ENCODE assay signal across 17 cellular contexts in the genomic region with DNA sequence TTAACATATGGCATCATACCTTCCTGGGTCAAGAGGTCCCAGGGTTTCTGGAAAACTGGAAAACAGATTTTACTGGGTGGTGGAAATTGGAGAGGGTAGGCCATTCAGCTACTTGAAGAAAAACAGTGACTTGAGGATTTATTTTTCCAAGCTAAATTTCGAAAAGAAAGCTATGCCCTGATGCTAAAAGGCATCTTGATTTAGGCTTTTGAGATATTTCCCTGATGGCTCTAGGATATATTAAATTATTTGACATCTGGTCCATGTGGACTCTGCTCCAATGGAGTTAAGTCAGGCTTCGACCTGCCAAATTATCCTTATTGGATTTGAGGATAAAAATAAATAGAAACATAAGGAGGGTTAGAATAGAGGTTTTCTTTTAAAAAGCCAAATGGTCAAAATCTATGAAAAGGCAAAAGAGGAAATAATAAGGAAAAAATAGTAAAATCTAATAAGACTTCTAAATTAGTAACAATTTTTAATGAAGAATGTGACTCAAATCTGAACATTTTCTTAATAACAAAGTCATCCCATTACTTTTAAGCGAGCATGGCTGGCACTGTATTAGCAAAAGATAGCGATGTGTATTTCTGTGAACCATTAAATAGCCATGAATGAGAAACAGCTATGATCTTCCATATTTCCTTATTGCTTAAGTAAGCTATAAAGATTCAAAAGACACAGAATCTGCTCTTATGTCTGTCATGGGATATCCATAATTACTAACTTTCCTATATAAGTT.
DNase-seq lines count a peak whose midpoint lies in the region; TF ChIP-seq lines count a peak whose summit lies in the region.
"Had no signal": no experiment of that assay in that cellular context is flagged by ENCODE, and none has a peak within 500 bp of the region (broad histone marks: within the 10 kb centered on the region; RNA-seq: fewer than 3 reads in every experiment).

No MANE protein-coding gene starts in this region.

- H3K56ac ChIP-seq in mesendoderm (ENCODE audit: low read length): no peak overlapping the region

- no peak overlapping the region for H4K5ac ChIP-seq in mesendoderm (ENCODE audit: low read length)

- H3K14ac ChIP-seq in trophoblast cell (ENCODE audit: low read length): no peak overlapping the region

- H4K8ac ChIP-seq in mesendoderm (ENCODE audit: low read depth, low read length) (no peak overlapping the region), trophoblast cell (ENCODE audit: low read depth, low read length) (no peak overlapping the region)

- H3K4me1 ChIP-seq in SK-N-SH (ENCODE audit: control insufficient read depth in 1 of 2, insufficient read depth in 2 of 2, low read depth in 1 of 2, low read length in 1 of 2) (peaks cover 0 to 23% of the 10 kb centered on the region in 2 experiments; a peak in 2 of 4 replicates), mesendoderm (ENCODE audit: control insufficient read depth, low read depth, low read length) (peaks cover 2% of the 10 kb centered on the region), trophoblast cell (ENCODE audit: control insufficient read depth in 1 of 2, insufficient read depth in 2 of 2, low read length in 2 of 2) (peaks cover 2 to 5% of the 10 kb centered on the region in 2 experiments)

- H3K79me1 ChIP-seq in mesendoderm (ENCODE audit: low read length) (no peaks in the 10 kb centered on the region), trophoblast cell (ENCODE audit: low read length) (peaks cover 13% of the 10 kb centered on the region)

- H4K91ac ChIP-seq in trophoblast cell (ENCODE audit: low read depth, low read length): no peak overlapping the region

- H3K9me3 ChIP-seq in SK-N-SH: no peaks in the 10 kb centered on the region
- no peaks in the 10 kb centered on the region for H3K9me3 ChIP-seq in trophoblast cell (ENCODE audit: insufficient read depth, low read depth, low read length)
- H3K9me3 ChIP-seq: BLaER1 treated with 17β-estradiol and CSF1 and Interleukin-3, amounts not matched to agents 10 nM and 100 nM had no signal

- peak in 1 of 2 experiments; percentile 97; a peak in 2 of 4 replicates for TF ChIP-seq EP300 in SK-N-SH (IDR thresholded peaks at IDR 0.05; ENCODE audit: borderline replicate concordance in 1 of 2, low read depth in 1 of 2, low read length in 1 of 2)

- H3K9ac ChIP-seq in SK-N-SH (no peak overlapping the region), mesendoderm (ENCODE audit: low read length) (no peak overlapping the region), trophoblast cell (ENCODE audit: low read length) (no peak overlapping the region)
- H3K9ac ChIP-seq: BLaER1 treated with 17β-estradiol and CSF1 and Interleukin-3, amounts not matched to agents 10 nM and 100 nM had no signal

- H3K27me3 ChIP-seq in SK-N-SH (ENCODE audit: insufficient read depth): no peaks in the 10 kb centered on the region
- H3K27me3 ChIP-seq in mesendoderm (ENCODE audit: insufficient read depth, low read length, poor library complexity): no peaks in the 10 kb centered on the region
- H3K27me3 ChIP-seq in trophoblast cell (ENCODE audit: insufficient read depth, low read length): no peaks in the 10 kb centered on the region
- H3K27me3 ChIP-seq: BLaER1 treated with 17β-estradiol and CSF1 and Interleukin-3, amounts not matched to agents 10 nM and 100 nM had no signal

- H4K12ac ChIP-seq in trophoblast cell (ENCODE audit: low read depth, low read length): no peak overlapping the region

- no peak for TF ChIP-seq CTCF in SK-N-SH (IDR thresholded peaks at IDR 0.05)

- H2AFZ ChIP-seq in SK-N-SH (ENCODE audit: low read depth) (no peak overlapping the region), trophoblast cell (ENCODE audit: insufficient read depth, low read length, poor library complexity) (no peak overlapping the region)

- DNase-seq in NCI-H69 (lab: John Stamatoyannopoulos, UW): peak; percentile 20
- no peak for DNase-seq in SK-N-SH
- DNase-seq in mesendoderm: no peak
- DNase-seq in trophoblast cell: no peak
- DNase-seq in GDM1 (lab: John Stamatoyannopoulos, UW): no peak
- DNase-seq in COR-L47 (lab: John Stamatoyannopoulos, UW): no peak
- no peak for DNase-seq in activated CD8-positive, alpha-beta memory T cell treated with anti-CD3 and anti-CD28 coated beads for 24 hours
- no peak for DNase-seq in dedifferentiated amniotic fluid mesenchymal stem cell (ENCODE audit: extremely low spot score)
- DNase-seq: ACHN; CD4-positive, CD25-positive, alpha-beta regulatory T cell; DMS153; DMS79 treated with DMSO at 0.1 percent for 48 hours; EL; GF-D8; GOT3; H9 had no signal

- H3K23ac ChIP-seq in mesendoderm (ENCODE audit: low read length): no peak overlapping the region
- H3K23ac ChIP-seq in trophoblast cell (ENCODE audit: low read length): no peak overlapping the region

- H4K20me1 ChIP-seq in SK-N-SH (ENCODE audit: insufficient read depth): no peaks in the 10 kb centered on the region
- H4K20me1 ChIP-seq: BLaER1 treated with 17β-estradiol and CSF1 and Interleukin-3, amounts not matched to agents 10 nM and 100 nM had no signal

- POLR2A ChIA-PET in SK-N-SH (lab: Yijun Ruan, JAX): no interaction called here

- no peak overlapping the region for H2BK15ac ChIP-seq in mesendoderm (replicated peaks; ENCODE audit: low read depth)

- H3K79me2 ChIP-seq in SK-N-SH (ENCODE audit: insufficient read depth) (no peaks in the 10 kb centered on the region), mesendoderm (ENCODE audit: control insufficient read depth, insufficient read depth, low read length) (no peaks in the 10 kb centered on the region), trophoblast cell (ENCODE audit: control insufficient read depth, insufficient read depth, low read length, poor library complexity) (peaks cover 2% of the 10 kb centered on the region)

- CTCF ChIA-PET in SK-N-SH (lab: Yijun Ruan, JAX): interaction anchor here (1.0 to 6.2 kb wide), 11 partner anchors 8 to 91 kb away, joined by 3 to 53 read pairs (median 4); no protein-coding TSS in a partner anchor

- peak overlapping the region; percentile 28 for H3K18ac ChIP-seq in mesendoderm (ENCODE audit: low read length)
- no peak overlapping the region for H3K18ac ChIP-seq in trophoblast cell (ENCODE audit: low read length)

- no peak overlapping the region for H3K4me3 ChIP-seq in SK-N-SH (ENCODE audit: low read depth in 2 of 2, low read length in 1 of 2)
- no peak overlapping the region for H3K4me3 ChIP-seq in mesendoderm (ENCODE audit: low read length)
- no peak overlapping the region for H3K4me3 ChIP-seq in trophoblast cell (ENCODE audit: low read depth, low read length)
- H3K4me3 ChIP-seq: BLaER1 treated with 17β-estradiol and CSF1 and Interleukin-3, amounts not matched to agents 10 nM and 100 nM had no signal

- no peak overlapping the region for H2BK12ac ChIP-seq in trophoblast cell (ENCODE audit: low read length)

- no peaks in the 10 kb centered on the region for H3K36me3 ChIP-seq in SK-N-SH (replicated peaks in 1 of 2; ENCODE audit: control insufficient read depth in 1 of 2, insufficient read depth in 2 of 2, low read length in 1 of 2)
- no peaks in the 10 kb centered on the region for H3K36me3 ChIP-seq in mesendoderm (ENCODE audit: control insufficient read depth, insufficient read depth, low read length)
- no peaks in the 10 kb centered on the region for H3K36me3 ChIP-seq in trophoblast cell (ENCODE audit: control insufficient read depth in 1 of 2, insufficient read depth in 2 of 2, low read length in 2 of 2)
- H3K36me3 ChIP-seq: BLaER1 treated with 17β-estradiol and CSF1 and Interleukin-3, amounts not matched to agents 10 nM and 100 nM had no signal

- no peaks in the 10 kb centered on the region for H3F3A ChIP-seq in SK-N-SH (replicated peaks; ENCODE audit: insufficient read depth)

- H3K27ac ChIP-seq in SK-N-SH (ENCODE audit: low read depth in 2 of 2, low read length in 1 of 2): peak overlapping the region in 1 of 2 experiments; percentile 91; a peak in 2 of 4 replicates
- H3K27ac ChIP-seq in mesendoderm (ENCODE audit: low read depth, low read length): no peak overlapping the region
- H3K27ac ChIP-seq in trophoblast cell (ENCODE audit: low read depth, low read length): peak overlapping the region; percentile 91
- H3K27ac ChIP-seq: BLaER1 treated with 17β-estradiol and CSF1 and Interleukin-3, amounts not matched to agents 10 nM and 100 nM had no signal

- 48% methylated on average over 4 of the region's 4 CpGs for WGBS in SK-N-SH (ENCODE audit: low lambda C conversion rate)
- no CpG with 5 or more reads among the region's 4 CpGs for WGBS in mesendoderm (ENCODE audit: extremely low coverage, insufficient coverage, low lambda C conversion rate)
- no CpG with 5 or more reads among the region's 4 CpGs for WGBS in trophoblast cell (ENCODE audit: extremely low coverage, insufficient coverage, insufficient read length)

- H3K4me2 ChIP-seq in SK-N-SH (no peak overlapping the region), mesendoderm (ENCODE audit: low read length) (no peak overlapping the region), trophoblast cell (ENCODE audit: low read length) (no peak overlapping the region)
- H3K4me2 ChIP-seq: BLaER1 treated with 17β-estradiol and CSF1 and Interleukin-3, amounts not matched to agents 10 nM and 100 nM had no signal

- no peak overlapping the region for H2BK5ac ChIP-seq in mesendoderm (ENCODE audit: low read length)
- peak overlapping the region; percentile 40 for H2BK5ac ChIP-seq in trophoblast cell (ENCODE audit: low read depth, low read length, poor library complexity)

- H2BK120ac ChIP-seq in mesendoderm (ENCODE audit: low read depth, low read length): no peak overlapping the region
- H2BK120ac ChIP-seq in trophoblast cell (ENCODE audit: insufficient read depth, low read length, poor library complexity): no peak overlapping the region

- TF ChIP-seq RAD21 in SK-N-SH (IDR thresholded peaks at IDR 0.05; ENCODE audit: low read length): peak; percentile 30; the same call in 1 of the 2 replicates

- no peaks in the 10 kb centered on the region for H3K9me2 ChIP-seq in SK-N-SH

- H2AK5ac ChIP-seq in mesendoderm (ENCODE audit: low read length) (no peak overlapping the region), trophoblast cell (ENCODE audit: low read length) (no peak overlapping the region)

- no peak overlapping the region for H3K4ac ChIP-seq in mesendoderm (ENCODE audit: low read depth, low read length)
- H3K4ac ChIP-seq in trophoblast cell (ENCODE audit: low read depth, low read length): no peak overlapping the region

TF ChIP-seq in SK-N-SH, 30 proteins besides CTCF, POLR2A, EP300 and RAD21 (continues in another document):
- TF ChIP-seq TCF12 (IDR thresholded peaks at IDR 0.05) (peak; percentile 39; the same call in 1 of the 2 replicates), FOSL2 (IDR thresholded peaks at IDR 0.05; ENCODE audit: borderline replicate concordance, low read depth) (no peak), GATA2 (CRISPR knock-in tag; IDR thresholded peaks at IDR 0.05) (peak; percentile 78), POLR2AphosphoS5 (IDR thresholded peaks at IDR 0.05; ENCODE audit: low read depth, low read length) (peak; percentile 30; the same call in 1 of the 2 replicates), USF1 (IDR thresholded peaks at IDR 0.05; ENCODE audit: borderline replicate concordance, low read depth) (no peak)
